Comparison of ENCODE assay signal across 13 cellular contexts in the genomic region with DNA sequence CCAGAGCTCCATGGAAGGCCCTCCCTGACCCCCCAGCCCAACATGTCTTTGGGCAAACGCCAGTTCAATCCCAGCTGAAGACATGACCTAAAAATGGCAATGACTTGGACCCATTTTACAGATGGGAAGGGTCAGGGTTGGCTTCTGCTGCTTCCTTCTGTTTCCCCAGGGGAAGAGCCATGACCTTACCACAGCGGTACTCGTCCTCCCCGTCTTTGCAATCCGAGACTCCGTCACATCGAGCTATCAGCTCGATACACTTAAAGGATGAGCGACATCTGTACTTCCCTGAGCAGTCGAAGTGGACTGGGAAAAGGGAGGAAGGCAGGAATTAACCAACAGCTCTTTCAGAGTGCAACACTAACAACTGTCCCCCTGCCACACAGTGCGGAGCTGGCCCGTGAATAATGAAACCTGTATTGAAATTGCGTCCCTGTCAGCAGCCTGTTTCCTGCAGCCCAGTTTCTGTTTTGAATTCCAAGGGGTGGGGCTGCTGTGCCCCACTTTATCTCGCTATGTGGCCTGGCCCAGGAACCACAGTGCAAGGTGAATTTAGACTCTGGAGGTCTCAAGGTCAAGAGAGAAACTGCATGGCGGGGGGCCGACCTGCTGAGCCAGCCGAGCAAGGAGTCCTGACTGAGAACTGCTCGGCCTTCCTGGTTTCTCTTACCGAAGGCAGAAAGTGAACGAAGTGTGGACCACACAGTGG. TPM values are rescaled to one million over a fixed set of nuclear protein-coding genes. Genes with fewer than 3 reads are reported as not detected.
DNase-seq lines count a peak whose midpoint lies in the region; ATAC-seq and TF ChIP-seq lines count a peak whose summit lies in the region.
"Had no signal": no experiment of that assay in that cellular context is flagged by ENCODE, and none has a peak within 500 bp of the region (broad histone marks: within the 10 kb centered on the region; RNA-seq: fewer than 3 reads in every experiment).

No MANE protein-coding gene starts in this region.

- ATAC-seq in GM21737 (IDR thresholded peaks at IDR 0.05; ENCODE audit: unreplicated experiment) = no peak

- no peak overlapping the region for H2AFZ ChIP-seq in neuronal stem cell (ENCODE audit: low read length)

- H3K27me3 ChIP-seq in duodenal mucosa (ENCODE audit: control insufficient read depth in 1 of 2, insufficient read depth in 2 of 2, low read length in 2 of 2) = no peaks in the 10 kb centered on the region
- H3K27me3 ChIP-seq in neuronal stem cell (ENCODE audit: control insufficient read depth in 3 of 3, insufficient read depth in 3 of 3, low read depth in 1 of 3, low read length in 3 of 3) = no peaks in the 10 kb centered on the region

- H2BK5ac ChIP-seq in neuronal stem cell (ENCODE audit: low read length) = no peak overlapping the region

- peak overlapping the region; percentile 5 for H3K14ac ChIP-seq in neuronal stem cell (ENCODE audit: low read length)

- H3K4me1 ChIP-seq in duodenal mucosa (ENCODE audit: control insufficient read depth in 1 of 2, insufficient read depth in 2 of 2, low read length in 2 of 2) (peaks cover 51 to 56% of the 10 kb centered on the region in 2 donors), neuronal stem cell (ENCODE audit: control insufficient read depth in 2 of 2, insufficient read depth in 1 of 2, low read depth in 1 of 2, low read length in 2 of 2) (peaks cover 0 to 12% of the 10 kb centered on the region in 2 donors)

- peak overlapping the region; percentile 34 for H3K27ac ChIP-seq in duodenal mucosa (ENCODE audit: low read depth, low read length)
- no peak overlapping the region for H3K27ac ChIP-seq in neuronal stem cell (replicated peaks; ENCODE audit: low read length)
- H3K27ac ChIP-seq: 22Rv1 had no signal

- H3K4ac ChIP-seq in neuronal stem cell (ENCODE audit: low read length) = no peak overlapping the region

- H4K8ac ChIP-seq in neuronal stem cell (ENCODE audit: low read depth, low read length) = no peak overlapping the region

- no peak overlapping the region for H2BK120ac ChIP-seq in neuronal stem cell (ENCODE audit: low read depth, low read length)

- no peaks in the 10 kb centered on the region for H3K9me3 ChIP-seq in duodenal mucosa (ENCODE audit: control insufficient read depth in 1 of 2, low read length in 2 of 2)
- peaks cover 0 to 3% of the 10 kb centered on the region in 2 donors for H3K9me3 ChIP-seq in neuronal stem cell (replicated peaks in 1 of 2; ENCODE audit: control insufficient read depth in 2 of 2, insufficient read depth in 1 of 2, low read depth in 1 of 2, low read length in 2 of 2)

- peak overlapping the region; percentile 35 for H3K4me2 ChIP-seq in neuronal stem cell (ENCODE audit: insufficient read depth, low read length, poor library complexity, severe bottlenecking)

- DNase-seq in NCI-H1092 treated with DMSO at 0.1 percent for 48 hours (lab: John Stamatoyannopoulos, UW) (peak; percentile 51), NCI-H1092 (lab: John Stamatoyannopoulos, UW) (no peak), neuronal stem cell (ENCODE audit: low spot score) (no peak)
- no peak for DNase-seq in effector CD8-positive, alpha-beta T cell (lab: John Stamatoyannopoulos, UW)
- DNase-seq in stimulated activated naive CD4-positive, alpha-beta T cell treated with Interleukin-2 at 50 U/mL for 16 hours (lab: John Stamatoyannopoulos, UW) = no peak
- DNase-seq: activated naive CD4-positive, alpha-beta T cell treated with anti-CD3 and anti-CD28 coated beads, Interleukin-2, amount 50 U/mL, for 16 hours; HCEC 1CT; naive B cell; NCI-H1436 had no signal

- TF ChIP-seq RAD21 in Ishikawa (IDR thresholded peaks at IDR 0.05; ENCODE audit: low read depth) = no peak

- H3K4me3 ChIP-seq in duodenal mucosa (ENCODE audit: low read depth in 1 of 2, low read length in 2 of 2) (peak overlapping the region; percentile 73 to 75), neuronal stem cell (ENCODE audit: low read length in 2 of 2) (no peak overlapping the region)

- H3K36me3 ChIP-seq in duodenal mucosa (ENCODE audit: control insufficient read depth in 1 of 2, insufficient read depth in 2 of 2, low read length in 2 of 2) (no peaks in the 10 kb centered on the region), neuronal stem cell (replicated peaks in 1 of 2; ENCODE audit: control insufficient read depth in 2 of 2, insufficient read depth in 2 of 2, low read length in 2 of 2) (no peaks in the 10 kb centered on the region)

- no peak overlapping the region for H3K23ac ChIP-seq in neuronal stem cell (ENCODE audit: low read depth, low read length, poor library complexity)

- no peak overlapping the region for H4K91ac ChIP-seq in neuronal stem cell (ENCODE audit: low read depth, low read length, poor library complexity)

- H3K79me1 ChIP-seq in neuronal stem cell (ENCODE audit: low read depth, low read length) = no peaks in the 10 kb centered on the region

- peak overlapping the region; percentile 30 for H2AK5ac ChIP-seq in neuronal stem cell (ENCODE audit: low read depth, low read length)

- no peak for TF ChIP-seq EP300 in Ishikawa (IDR thresholded peaks at IDR 0.05; ENCODE audit: borderline replicate concordance)

- no peak overlapping the region for H2BK12ac ChIP-seq in neuronal stem cell (ENCODE audit: low read length)

- H2BK15ac ChIP-seq in neuronal stem cell (ENCODE audit: low read length) = no peak overlapping the region

- peak overlapping the region; percentile 54 to 60 for H3K9ac ChIP-seq in duodenal mucosa (ENCODE audit: low read depth in 1 of 2, low read length in 2 of 2)
- H3K9ac ChIP-seq in neuronal stem cell (ENCODE audit: low read depth, low read length, poor library complexity) = no peak overlapping the region

- WGBS in neuronal stem cell (ENCODE audit: extremely low coverage in 2 of 2, insufficient read length in 2 of 2, insufficient replicate concordance in 1 of 2), 2 donors = no CpG with 5 or more reads among the region's 20 CpGs

- H3K18ac ChIP-seq in neuronal stem cell (ENCODE audit: low read length) = peak overlapping the region; percentile 57

TF ChIP-seq in Ishikawa, 13 proteins besides CTCF, POLR2A, EP300 and RAD21:
- TF ChIP-seq TCF12 (IDR thresholded peaks at IDR 0.05; ENCODE audit: low read depth) = peak; percentile 36; the same call in 1 of the 2 replicates
- TF ChIP-seq TEAD4 (IDR thresholded peaks at IDR 0.05) = peak; percentile 62; the same call in 1 of the 2 replicates
- TF ChIP-seq USF1 (IDR thresholded peaks at IDR 0.05) = no peak

RNA-seq across cellular contexts. Expression of gene TMPRSS3, which starts 7.0 kb away (rescaled TPM):
- not detected for polyA plus RNA-seq in neuronal stem cell (2013, experiment 1 of 2)
- polyA plus RNA-seq in neuronal stem cell (2013, experiment 2 of 2) = not detected

RNA-seq across cellular contexts. Expression of gene UBASH3A, which starts 14.8 kb away (rescaled TPM):
- not detected for polyA plus RNA-seq in neuronal stem cell (2013, experiment 1 of 2)
- polyA plus RNA-seq in neuronal stem cell (2013, experiment 2 of 2) = not detected

RNA-seq across cellular contexts. Expression of gene TFF1, which starts 22.6 kb away (rescaled TPM):
- not detected for polyA plus RNA-seq in neuronal stem cell (2013, experiment 1 of 2)
- not detected for polyA plus RNA-seq in neuronal stem cell (2013, experiment 2 of 2)

RNA-seq across cellular contexts. Expression of gene TFF2, which starts 38.1 kb away (rescaled TPM):
- not detected for polyA plus RNA-seq in neuronal stem cell (2013, experiment 1 of 2)
- polyA plus RNA-seq in neuronal stem cell (2013, experiment 2 of 2) = not detected

Comparison
In these comparisons a context has a peak if more than half of its experiments do, and no peak if none do; other contexts are left out.
1. H3K4me3 ChIP-seq: peak in duodenal mucosa (2 of 2); none in neuronal stem cell (0 of 2).